ENCODE assay signal across 8 cellular contexts in the genomic region with DNA sequence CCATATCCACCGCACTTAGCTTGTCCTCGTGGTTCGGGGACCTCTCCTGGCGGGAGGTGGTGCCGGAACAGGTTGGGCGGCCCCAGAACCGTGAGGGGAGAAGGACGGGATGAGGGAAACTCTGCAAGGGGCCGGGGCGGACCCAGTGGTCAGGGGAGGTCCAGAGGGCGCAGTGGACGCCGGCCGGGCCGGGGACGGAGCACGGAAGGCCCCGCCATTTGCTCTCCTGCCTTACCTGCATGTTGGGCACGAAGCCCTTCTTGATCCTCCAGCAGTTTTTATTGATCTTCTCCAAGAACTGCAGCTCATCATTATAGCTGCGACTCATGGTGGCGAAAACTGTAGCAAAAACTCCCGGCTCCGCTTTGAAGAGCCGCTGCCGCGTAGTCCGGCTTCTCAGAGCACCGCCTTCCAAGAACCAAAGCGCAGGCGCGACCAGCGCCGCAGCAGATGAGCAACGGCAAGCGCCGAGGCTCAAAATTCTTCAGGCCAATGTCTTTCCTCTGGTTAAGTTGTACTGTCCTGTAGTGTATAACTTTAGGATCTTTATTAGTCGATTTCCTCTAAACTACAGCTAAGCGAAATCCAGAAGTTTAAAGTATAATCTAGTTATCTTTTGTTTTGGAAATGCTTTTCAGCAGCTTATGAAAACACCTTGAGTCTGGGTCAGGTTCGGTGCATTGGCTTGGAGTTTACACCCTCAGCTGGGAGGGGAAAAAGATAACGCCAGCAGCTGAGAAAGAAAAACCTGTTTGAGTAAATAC. TPM values are rescaled to one million over a fixed set of nuclear protein-coding genes. Genes with fewer than 3 reads are reported as not detected.
DNase-seq lines count a peak whose midpoint lies in the region; ATAC-seq and TF ChIP-seq lines count a peak whose summit lies in the region.

A gene (minus strand): TSS at position 419 of the 764 bp plus-strand sequence. CDS start 91 bp downstream, at position 328.

- peaks cover 50% of the 10 kb centered on the region for H3K79me2 ChIP-seq in GM23248 (ENCODE audit: insufficient read depth)

- 2% methylated on average over 32 to 40 of the region's 40 CpGs for WGBS in GM23248 (ENCODE audit: low coverage in 1 of 2, low lambda C conversion rate in 2 of 2, missing lambda C conversion rate in 2 of 2), 2 experiments

- H3K9me3 ChIP-seq in GM23248 (ENCODE audit: low read depth) (no peaks in the 10 kb centered on the region), neutrophil (no peaks in the 10 kb centered on the region), subcutaneous abdominal adipose tissue (ENCODE audit: control insufficient read depth in 5 of 5, low read length in 5 of 5) (no peaks in the 10 kb centered on the region)

- H4K20me1 ChIP-seq in GM23248 (ENCODE audit: insufficient read depth): no peaks in the 10 kb centered on the region

- H3K27ac Mint-ChIP-seq in activated naive CD4-positive, alpha-beta T cell treated with anti-CD3 and anti-CD28 coated beads, Interleukin-2, amount 50 U/mL, for 72 hours: peak within 1 kb of the TSS; percentile 95

- H3K9me3 Mint-ChIP-seq in activated naive CD4-positive, alpha-beta T cell treated with anti-CD3 and anti-CD28 coated beads, Interleukin-2, amount 50 U/mL, for 72 hours: no peaks in the 10 kb centered on the region

- H3K27me3 ChIP-seq in GM23248 (replicated peaks; ENCODE audit: insufficient read depth) (0 out of 2 replicates have a peak, but pooled peaks cover 2% of the 10 kb centered on the region), neutrophil (peaks cover 18% of the 10 kb centered on the region), subcutaneous abdominal adipose tissue (ENCODE audit: control insufficient read depth in 5 of 5, insufficient read depth in 4 of 5, low read length in 5 of 5) (peaks cover 0 to under 1% (median 0%) of the 10 kb centered on the region in 5 donors)

- peak within 1 kb of the TSS; percentile 88 for H3K4me3 ChIP-seq in GM23248
- peak within 1 kb of the TSS; percentile 97 for H3K4me3 ChIP-seq in NB4 (ENCODE audit: low read depth, low read length)
- peak within 1 kb of the TSS; percentile 67 to 84 for H3K4me3 ChIP-seq in neutrophil (ENCODE audit: low read depth in 1 of 2, low read length in 1 of 2)
- peak within 1 kb of the TSS; percentile 90 to 99 (median 98) for H3K4me3 ChIP-seq in subcutaneous abdominal adipose tissue (ENCODE audit: low read depth in 1 of 5, low read length in 5 of 5)

- TF ChIP-seq POLR2A in NB4 (IDR thresholded peaks at IDR 0.05; ENCODE audit: extremely low read depth, insufficient read length): peak; percentile 49

- H3K27ac ChIP-seq in GM23248 (peak within 1 kb of the TSS; percentile 61), neutrophil (peak within 1 kb of the TSS; percentile 52), subcutaneous abdominal adipose tissue (ENCODE audit: low read depth, low read length) (peak within 1 kb of the TSS; percentile 39)

- H3F3A ChIP-seq in GM23248 (ENCODE audit: insufficient read depth): no peaks in the 10 kb centered on the region

- no peaks in the 10 kb centered on the region for H3K9me2 ChIP-seq in GM23248 (ENCODE audit: insufficient read depth)

- H2AFZ ChIP-seq in GM23248: peak within 1 kb of the TSS; percentile 99

- in situ Hi-C loops in GM23248 (cut with MboI): no loop called here

- H3K9ac ChIP-seq in GM23248 (peak within 1 kb of the TSS; percentile 86), subcutaneous abdominal adipose tissue (ENCODE audit: low read length in 5 of 5) (peak within 1 kb of the TSS; percentile 90 to 98 (median 95))

- peak; percentile 84 to 85 for ATAC-seq in activated naive CD4-positive, alpha-beta T cell treated with anti-CD3 and anti-CD28 coated beads, Interleukin-2, amount 50 U/mL, for 72 hours

- peaks cover 16% of the 10 kb centered on the region for H3K36me3 ChIP-seq in GM23248 (ENCODE audit: low read depth)
- peaks cover 17% of the 10 kb centered on the region for H3K36me3 ChIP-seq in neutrophil
- H3K36me3 ChIP-seq in subcutaneous abdominal adipose tissue (ENCODE audit: control insufficient read depth in 5 of 5, insufficient read depth in 5 of 5, low read length in 5 of 5): peaks cover 12 to 18% (median 15%) of the 10 kb centered on the region in 5 donors

- H3K36me3 Mint-ChIP-seq in activated naive CD4-positive, alpha-beta T cell treated with anti-CD3 and anti-CD28 coated beads, Interleukin-2, amount 50 U/mL, for 72 hours: peaks cover 15 to 42% of the 10 kb centered on the region in 2 donors

- TF ChIP-seq CTCF in NB4 (IDR thresholded peaks at IDR 0.05; ENCODE audit: low read depth, low read length): no peak
- TF ChIP-seq CTCF in neutrophil (IDR thresholded peaks at IDR 0.05): no peak

- H3K4me2 ChIP-seq in GM23248 (ENCODE audit: unreplicated experiment): peak within 1 kb of the TSS; percentile 95

- H3K4me1 ChIP-seq in GM23248 (ENCODE audit: insufficient read depth) (peaks cover 11% of the 10 kb centered on the region), neutrophil (ENCODE audit: control insufficient read depth in 1 of 2, insufficient read depth in 1 of 2, low read depth in 1 of 2, low read length in 1 of 2) (peaks cover 11 to 16% of the 10 kb centered on the region in 2 experiments), subcutaneous abdominal adipose tissue (ENCODE audit: control insufficient read depth in 5 of 5, insufficient read depth in 5 of 5, low read length in 5 of 5) (peaks cover 6 to 27% (median 23%) of the 10 kb centered on the region in 5 donors)

- DNase-seq in DMS 273 treated with DMSO at 0.1 percent for 48 hours (lab: John Stamatoyannopoulos, UW): peak; percentile 54
- peak; percentile 95 for DNase-seq in GM23248
- peak; percentile 91 for DNase-seq in NB4 (ENCODE audit: low read depth)
- peak; percentile 70 for DNase-seq in SKM-1 treated with dmso at 0.1 percent for 144 hours (lab: John Stamatoyannopoulos, UW; ENCODE audit: unreplicated experiment)
- peak; percentile 89 to 92 for DNase-seq in activated naive CD4-positive, alpha-beta T cell treated with anti-CD3 and anti-CD28 coated beads, Interleukin-2, amount 50 U/mL, for 72 hours (ENCODE audit: low spot score in 2 of 2)
- DNase-seq in globus pallidus (ENCODE audit: low spot score): peak; percentile 90

RNA-seq across cellular contexts. Expression of the gene that starts here (rescaled TPM):
- 96.7 and 101 TPM in 2 replicates for total RNA-seq in GM23248 (2014; rRNA removed; shearing (Covaris generic))
- polyA plus RNA-seq in GM23248 (2016; fragmentation: Nextera tagmentation; extraction: Ambion mirVana): 88.8 and 91.0 TPM in 2 replicates
- 10 to 100 TPM; 82.8 to 93.3 TPM for total RNA-seq in activated naive CD4-positive, alpha-beta T cell treated with anti-CD3 and anti-CD28 coated beads, Interleukin-2, amount 50 U/mL, for 72 hours

Comparison
In these comparisons a context has a peak if more than half of its experiments do, and no peak if none do; other contexts are left out.
1. Peak in every context shown above with its lines: DNase-seq, ATAC-seq, H3K4me3 ChIP-seq and H3K27ac ChIP-seq.